ENCODE assay signal across 8 cellular contexts in genomic region chr11:69637956-69638871, GRCh38. TPM values are rescaled to one million over a fixed set of nuclear protein-coding genes. Genes with fewer than 3 reads are reported as not detected.
DNase-seq lines count a peak whose midpoint lies in the region; ATAC-seq and TF ChIP-seq lines count a peak whose summit lies in the region.

No MANE protein-coding gene starts in this region.

- no peak for TF ChIP-seq CTCF in fibroblast of lung (conservative IDR thresholded peaks at IDR 0.05 in 1 of 2, IDR thresholded peaks at IDR 0.05 in 1 of 2; ENCODE audit: low read depth in 1 of 2, low read length in 2 of 2)

- peaks cover 2% of the 10 kb centered on the region for H3K36me3 ChIP-seq in fibroblast of lung (ENCODE audit: control insufficient read depth, insufficient read depth, low read length)

- peak overlapping the region; percentile 43 to 98 (median 76) for H3K4me3 ChIP-seq in fibroblast of lung (replicated peaks in 1 of 4; ENCODE audit: control extremely low read depth in 1 of 4, insufficient read depth in 1 of 4, low read depth in 3 of 4, low read length in 4 of 4)

- H3K9ac ChIP-seq in fibroblast of lung (ENCODE audit: insufficient read depth, low read length) = peak overlapping the region; percentile 88

- H3K9me3 ChIP-seq in fibroblast of lung (ENCODE audit: control insufficient read depth, insufficient read depth, low read depth, low read length) = no peaks in the 10 kb centered on the region

- DNase-seq in NCI-H2196 (lab: John Stamatoyannopoulos, UW; ENCODE audit: unreplicated experiment) = peak; percentile 17
- no peak for DNase-seq in NCI-H2196 treated with DMSO at 0.1 percent for 48 hours (lab: John Stamatoyannopoulos, UW; ENCODE audit: unreplicated experiment)
- DNase-seq in SK-MEL-5 (ENCODE audit: low read depth, low spot score) = peak; percentile 80
- peak; percentile 78 to 82 for DNase-seq in fibroblast of lung (ENCODE audit: low read depth in 2 of 2)
- DNase-seq in natural killer cell treated with Interleukin-12 subunit alpha and Interleukin-12 subunit beta and Interleukin-15 and Interleukin-18, amount 100 ng/mL, for 72 hours (ENCODE audit: low spot score) = no peak
- no peak for DNase-seq in activated effector memory CD4-positive, alpha-beta T cell treated with anti-CD3 and anti-CD28 coated beads, Interleukin-2, amount 50 U/mL, for 16 hours

- peak overlapping the region; percentile 93 for H3K27ac ChIP-seq in fibroblast of lung (ENCODE audit: insufficient read depth, low read length)

- in situ Hi-C loops in SK-MEL-5 (cut with HindIII; ENCODE audit: low pct_unique_long_range_greater_than_20kb, low sequenced_read_pairs) = no loop called here

- no peak overlapping the region for H3K27ac Mint-ChIP-seq in natural killer cell treated with Interleukin-12 subunit alpha and Interleukin-12 subunit beta and Interleukin-15 and Interleukin-18, amount 100 ng/mL, for 72 hours

- H3K36me3 Mint-ChIP-seq in natural killer cell treated with Interleukin-12 subunit alpha and Interleukin-12 subunit beta and Interleukin-15 and Interleukin-18, amount 100 ng/mL, for 72 hours = no peaks in the 10 kb centered on the region

- peak overlapping the region; percentile 47 for H3K4me3 Mint-ChIP-seq in natural killer cell treated with Interleukin-12 subunit alpha and Interleukin-12 subunit beta and Interleukin-15 and Interleukin-18, amount 100 ng/mL, for 72 hours

- H2AFZ ChIP-seq in fibroblast of lung (ENCODE audit: low read length) = peak overlapping the region; percentile 24

- H4K20me1 ChIP-seq in fibroblast of lung (ENCODE audit: control insufficient read depth, extremely low read depth, insufficient read depth, low read length) = no peaks in the 10 kb centered on the region

- peak overlapping the region; percentile 89 for H3K4me2 ChIP-seq in fibroblast of lung (ENCODE audit: extremely low read depth, insufficient read depth, low read length)

- peaks cover 7% of the 10 kb centered on the region for H3K4me1 ChIP-seq in fibroblast of lung (ENCODE audit: control insufficient read depth, extremely low read depth, insufficient read depth, low read length)

- H3K27me3 ChIP-seq in fibroblast of lung (ENCODE audit: control insufficient read depth, insufficient read depth, low read length) = no peaks in the 10 kb centered on the region

- H3K27me3 Mint-ChIP-seq in natural killer cell treated with Interleukin-12 subunit alpha and Interleukin-12 subunit beta and Interleukin-15 and Interleukin-18, amount 100 ng/mL, for 72 hours = peaks cover 40 to 53% of the 10 kb centered on the region in 2 donors

- ATAC-seq in natural killer cell treated with Interleukin-12 subunit alpha and Interleukin-12 subunit beta and Interleukin-15 and Interleukin-18, amount 100 ng/mL, for 72 hours = no peak
- ATAC-seq in HG02759 (IDR thresholded peaks at IDR 0.05; ENCODE audit: unreplicated experiment) (no peak), HG03045 (IDR thresholded peaks at IDR 0.05; ENCODE audit: unreplicated experiment) (no peak)

- H3K9me3 Mint-ChIP-seq in natural killer cell treated with Interleukin-12 subunit alpha and Interleukin-12 subunit beta and Interleukin-15 and Interleukin-18, amount 100 ng/mL, for 72 hours = no peaks in the 10 kb centered on the region

- H3K79me2 ChIP-seq in fibroblast of lung (ENCODE audit: control insufficient read depth, insufficient read depth, low read length) = peaks cover 28% of the 10 kb centered on the region

- H3K4me1 Mint-ChIP-seq in natural killer cell treated with Interleukin-12 subunit alpha and Interleukin-12 subunit beta and Interleukin-15 and Interleukin-18, amount 100 ng/mL, for 72 hours (ENCODE audit: low read depth in 2 of 2) = peaks cover 5 to 14% of the 10 kb centered on the region in 2 donors

RNA-seq across cellular contexts. Expression of gene CCND1, which starts 2.7 kb away (rescaled TPM):
- total RNA-seq in SK-MEL-5 (2014; rRNA removed; shearing (Covaris generic)) = 111 and 118 TPM in 2 replicates
- 146 and 173 TPM in 2 replicates for polyA plus RNA-seq in SK-MEL-5 (2015; cell fraction: cytosol; rRNA removed)
- 62.1 and 108 TPM in 2 replicates for polyA plus RNA-seq in SK-MEL-5 (2015; cell fraction: nucleus; rRNA removed)
- total RNA-seq in fibroblast of lung = 127 and 548 TPM in 2 replicates
- polyA plus RNA-seq in fibroblast of lung = 322 and 523 TPM in 2 replicates
- polyA plus RNA-seq in fibroblast of lung (2012) = 342 and 554 TPM in 2 replicates
- polyA minus RNA-seq in fibroblast of lung (ENCODE audit: low replicate concordance) = 590 and 1,076 TPM in 2 replicates
- under 1 TPM in 1 of 2 donors, not detected in 1; 0.67 TPM for total RNA-seq in natural killer cell treated with Interleukin-12 subunit alpha and Interleukin-12 subunit beta and Interleukin-15 and Interleukin-18, amount 100 ng/mL, for 72 hours

RNA-seq across cellular contexts. Expression of gene LTO1, which starts 36.9 kb away (rescaled TPM):
- total RNA-seq in SK-MEL-5 (2014; rRNA removed; shearing (Covaris generic)) = 39.9 and 46.7 TPM in 2 replicates
- 41.8 and 42.8 TPM in 2 replicates for polyA plus RNA-seq in SK-MEL-5 (2015; cell fraction: cytosol; rRNA removed)
- 143 and 149 TPM in 2 replicates for polyA plus RNA-seq in SK-MEL-5 (2015; cell fraction: nucleus; rRNA removed)
- 20.3 and 25.4 TPM in 2 replicates for total RNA-seq in fibroblast of lung
- 18.1 and 19.5 TPM in 2 replicates for polyA plus RNA-seq in fibroblast of lung
- 14.2 and 15.0 TPM in 2 replicates for polyA plus RNA-seq in fibroblast of lung (2012)
- polyA minus RNA-seq in fibroblast of lung (ENCODE audit: low replicate concordance) = 4.1 and 5.0 TPM in 2 replicates
- total RNA-seq in natural killer cell treated with Interleukin-12 subunit alpha and Interleukin-12 subunit beta and Interleukin-15 and Interleukin-18, amount 100 ng/mL, for 72 hours = 10 to 100 TPM; 23.4 to 37.7 TPM

Comparison
In these comparisons a context has a peak if more than half of its experiments do, and no peak if none do; other contexts are left out.
1. DNase-seq: peak in NCI-H2196 (single experiment), SK-MEL-5 (single experiment) and fibroblast of lung (2 of 2); none in NCI-H2196 treated with DMSO at 0.1 percent for 48 hours (single experiment), natural killer cell treated with Interleukin-12 subunit alpha and Interleukin-12 subunit beta and Interleukin-15 and Interleukin-18, amount 100 ng/mL, for 72 hours (single experiment) and activated effector memory CD4-positive, alpha-beta T cell treated with anti-CD3 and anti-CD28 coated beads, Interleukin-2, amount 50 U/mL, for 16 hours (single experiment).
2. RNA of gene CCND1, which starts 2.7 kb away (total RNA-seq): 127 to 548 TPM in fibroblast of lung and 111 to 118 TPM in SK-MEL-5; 0.67 TPM in natural killer cell treated with Interleukin-12 subunit alpha and Interleukin-12 subunit beta and Interleukin-15 and Interleukin-18, amount 100 ng/mL, for 72 hours; every median in the first group is over 10 times any median in the second.